Comparison of ENCODE assay signal across 7 cellular contexts in genomic region chrX:54495814-54496516, GRCh38. TPM values are rescaled to one million over a fixed set of nuclear protein-coding genes. Genes with fewer than 3 reads are reported as not detected.
DNase-seq lines count a peak whose midpoint lies in the region; ATAC-seq and TF ChIP-seq lines count a peak whose summit lies in the region.

Gene FGD1, minus strand, starts transcription at chrX:54496234. Its CDS starts 802 bp downstream, at chrX:54495432.

- H3K27ac Mint-ChIP-seq in activated CD8-positive, alpha-beta T cell treated with anti-CD3 and anti-CD28 coated beads, Interleukin-2, amount 10 ng/mL, durations not matched to agents 7 days and 5 days, result no peak within 1 kb of the TSS

- WGBS in mesodermal cell (ENCODE audit: insufficient coverage in 2 of 2), 2 experiments, result 0% methylated on average over 2 to 9 of the region's 51 CpGs

- POLR2A ChIA-PET in activated CD8-positive, alpha-beta T cell treated with anti-CD3 and anti-CD28 coated beads, Interleukin-2, amount 10 ng/mL, durations not matched to agents 7 days and 5 days (lab: Charles Lee), result no interaction called here

- no peaks in the 10 kb centered on the region for H3K9me3 Mint-ChIP-seq in activated CD8-positive, alpha-beta T cell treated with anti-CD3 and anti-CD28 coated beads, Interleukin-2, amount 10 ng/mL, durations not matched to agents 7 days and 5 days (ENCODE audit: insufficient read depth)

- no peaks in the 10 kb centered on the region for H3K36me3 ChIP-seq in mesodermal cell (ENCODE audit: control insufficient read depth, insufficient read depth, low read length)

- H3K27me3 Mint-ChIP-seq in activated CD8-positive, alpha-beta T cell treated with anti-CD3 and anti-CD28 coated beads, Interleukin-2, amount 10 ng/mL, durations not matched to agents 7 days and 5 days (ENCODE audit: low read depth), result peaks cover 43% of the 10 kb centered on the region

- CTCF ChIA-PET in activated CD8-positive, alpha-beta T cell treated with anti-CD3 and anti-CD28 coated beads, Interleukin-2, amount 10 ng/mL, durations not matched to agents 7 days and 5 days (lab: Charles Lee), result no interaction called here

- no peak for TF ChIP-seq CTCF in epithelial cell of esophagus (IDR thresholded peaks at IDR 0.05; ENCODE audit: insufficient read depth, low read depth, low read length, missing control alignments)

- H3K4me3 Mint-ChIP-seq in activated CD8-positive, alpha-beta T cell treated with anti-CD3 and anti-CD28 coated beads, Interleukin-2, amount 10 ng/mL, durations not matched to agents 7 days and 5 days, result peak within 1 kb of the TSS; percentile 40

- ATAC-seq in GM18868 (IDR thresholded peaks at IDR 0.05; ENCODE audit: unreplicated experiment), result peak; percentile 59
- peak; percentile 47 for ATAC-seq in activated CD8-positive, alpha-beta T cell treated with anti-CD3 and anti-CD28 coated beads, Interleukin-2, amount 10 ng/mL, durations not matched to agents 7 days and 5 days

- H3K4me1 Mint-ChIP-seq in activated CD8-positive, alpha-beta T cell treated with anti-CD3 and anti-CD28 coated beads, Interleukin-2, amount 10 ng/mL, durations not matched to agents 7 days and 5 days (ENCODE audit: low read depth), result no peaks in the 10 kb centered on the region

- H3K27ac ChIP-seq in mesodermal cell (ENCODE audit: low read depth, low read length, severe bottlenecking), result peak within 1 kb of the TSS; percentile 67

- H3K9me3 ChIP-seq in mesodermal cell (ENCODE audit: control insufficient read depth, low read length), result no peaks in the 10 kb centered on the region

- peak; percentile 87 for DNase-seq in NCI-H2227 (lab: John Stamatoyannopoulos, UW; ENCODE audit: unreplicated experiment)
- peak; percentile 24 for DNase-seq in activated CD8-positive, alpha-beta T cell treated with anti-CD3 and anti-CD28 coated beads, Interleukin-2, amount 10 ng/mL, durations not matched to agents 7 days and 5 days
- DNase-seq in epithelial cell of esophagus (ENCODE audit: low read depth), result peak; percentile 58
- peak; percentile 7 for DNase-seq in stimulated activated CD8-positive, alpha-beta memory T cell treated with anti-CD3 and anti-CD28 coated beads, Interleukin-7, amount 100 ng/mL, for 24 hours (ENCODE audit: low read depth)
- no peak for DNase-seq in KG1 (lab: John Stamatoyannopoulos, UW)

- H3K4me3 ChIP-seq in epithelial cell of esophagus (ENCODE audit: low read length), result peak within 1 kb of the TSS; percentile 53
- peak within 1 kb of the TSS; percentile 59 for H3K4me3 ChIP-seq in mesodermal cell (ENCODE audit: extremely low read depth, insufficient read depth, low read length, poor library complexity, severe bottlenecking)

- peaks cover 22% of the 10 kb centered on the region for H3K4me1 ChIP-seq in mesodermal cell (ENCODE audit: control insufficient read depth, insufficient read depth, low read length, poor library complexity, severe bottlenecking)

- no peaks in the 10 kb centered on the region for H3K36me3 Mint-ChIP-seq in activated CD8-positive, alpha-beta T cell treated with anti-CD3 and anti-CD28 coated beads, Interleukin-2, amount 10 ng/mL, durations not matched to agents 7 days and 5 days (ENCODE audit: low read depth)

RNA-seq across cellular contexts. Expression of gene FGD1, which starts in this region (rescaled TPM):
- total RNA-seq in activated CD8-positive, alpha-beta T cell treated with anti-CD3 and anti-CD28 coated beads, Interleukin-2, amount 10 ng/mL, durations not matched to agents 7 days and 5 days, result not detected
- polyA plus RNA-seq in mesodermal cell (2013, experiment 1 of 2), result 23.4 TPM
- 20.3 TPM for polyA plus RNA-seq in mesodermal cell (2013, experiment 2 of 2)

Comparison
In these comparisons a context has a peak if more than half of its experiments do, and no peak if none do; other contexts are left out.
1. Peak in DNase-seq and ATAC-seq in activated CD8-positive, alpha-beta T cell treated with anti-CD3 and anti-CD28 coated beads, Interleukin-2, amount 10 ng/mL, durations not matched to agents 7 days and 5 days; RNA of the gene not detected or under 1 TPM.